In genomic region chr1:58749646-58750045, GRCh38 we compare ENCODE assay signal across 23 cellular contexts.
"Had no signal": no experiment of that assay in that cellular context is flagged by ENCODE, and none has a peak within 500 bp of the region (broad histone marks: within the 10 kb centered on the region; RNA-seq: fewer than 3 reads in every experiment).

No MANE protein-coding gene starts in this region.

- H3K27me3 ChIP-seq: brain microvascular endothelial cell, cardiac muscle cell, Peyer's patch had no signal

- H3K4me3 ChIP-seq: cardiac muscle cell, Peyer's patch had no signal

- H3K36me3 ChIP-seq: brain microvascular endothelial cell, cardiac muscle cell, Peyer's patch had no signal

- DNase-seq: activated B cell treated with CpG ODN at 0.5 μM for 24 hours; activated CD4-positive, alpha-beta memory T cell treated with anti-CD3 and anti-CD28 coated beads for 36 hours; activated CD4-positive, alpha-beta T cell treated with anti-CD3 and anti-CD28 coated beads for 1 hour; activated CD4-positive, alpha-beta T cell treated with anti-CD3 and anti-CD28 coated beads, Interleukin-2, amount 10 ng/mL, durations not matched to agents 24 days and 14 days; activated CD8-positive, alpha-beta memory T cell treated with anti-CD3 and anti-CD28 coated beads for 24 hours; activated gamma-delta T cell; activated naive CD4-positive, alpha-beta T cell treated with anti-CD3 and anti-CD28 coated beads for 36 hours; activated T-cell treated with anti-CD3 and anti-CD28 coated beads, Interleukin-2, amount 50 U/mL, for 4 hours; amygdala; brain microvascular endothelial cell; MM.1S; NCI-H1105 treated with DMSO at 0.1 percent for 48 hours; NCI-H1436 treated with DMSO at 0.1 percent for 48 hours; NCI-H187; NCI-H510A treated with DMSO at 0.1 percent for 48 hours; NCI-H69; Peyer's patch; SHP77; T-helper 9 cell had no signal

- H3K4me3 Mint-ChIP-seq: activated B cell treated with CpG ODN at 0.5 μM for 24 hours; activated CD4-positive, alpha-beta memory T cell treated with anti-CD3 and anti-CD28 coated beads for 36 hours; activated CD4-positive, alpha-beta T cell treated with anti-CD3 and anti-CD28 coated beads, Interleukin-2, amount 10 ng/mL, durations not matched to agents 24 days and 14 days; activated naive CD4-positive, alpha-beta T cell treated with anti-CD3 and anti-CD28 coated beads for 36 hours; activated naive CD8-positive, alpha-beta T cell; activated T-cell treated with anti-CD3 and anti-CD28 coated beads, Interleukin-2, amount 50 U/mL, for 4 hours; T-helper 1 cell treated with Interleukin-12 subunit alpha and Interleukin-12 subunit beta and Interleukin-4 antibody, amounts not matched to agents 30 μg/mL and 1 μg/mL, for 36 hours had no signal

- H3K27ac Mint-ChIP-seq: activated B cell treated with CpG ODN at 0.5 μM for 24 hours; activated CD4-positive, alpha-beta memory T cell treated with anti-CD3 and anti-CD28 coated beads for 36 hours; activated CD4-positive, alpha-beta T cell treated with anti-CD3 and anti-CD28 coated beads, Interleukin-2, amount 10 ng/mL, durations not matched to agents 24 days and 14 days; activated naive CD4-positive, alpha-beta T cell treated with anti-CD3 and anti-CD28 coated beads for 36 hours; activated naive CD8-positive, alpha-beta T cell had no signal

- H3K36me3 Mint-ChIP-seq: activated CD4-positive, alpha-beta memory T cell treated with anti-CD3 and anti-CD28 coated beads for 36 hours; activated naive CD8-positive, alpha-beta T cell had no signal

- H3K9me3 ChIP-seq: Peyer's patch had no signal

- H3K4me1 Mint-ChIP-seq: activated B cell treated with CpG ODN at 0.5 μM for 24 hours had no signal

- H3K9me3 Mint-ChIP-seq: activated B cell treated with CpG ODN at 0.5 μM for 24 hours; activated CD4-positive, alpha-beta memory T cell treated with anti-CD3 and anti-CD28 coated beads for 36 hours; activated naive CD4-positive, alpha-beta T cell treated with anti-CD3 and anti-CD28 coated beads for 36 hours; activated T-cell treated with anti-CD3 and anti-CD28 coated beads, Interleukin-2, amount 50 U/mL, for 4 hours; T-helper 1 cell treated with Interleukin-12 subunit alpha and Interleukin-12 subunit beta and Interleukin-4 antibody, amounts not matched to agents 30 μg/mL and 1 μg/mL, for 36 hours had no signal

- ATAC-seq: activated T-cell treated with anti-CD3 and anti-CD28 coated beads, Interleukin-2, amount 50 U/mL, for 4 hours had no signal

- H3K27ac ChIP-seq: brain microvascular endothelial cell, cardiac muscle cell, Peyer's patch, RWPE1 had no signal
